34 cellular contexts compared by ENCODE assay signal in genomic region chr2:131426727-131427126, GRCh38. TPM values are rescaled to one million over a fixed set of nuclear protein-coding genes. Genes with fewer than 3 reads are reported as not detected.
DNase-seq lines count a peak whose midpoint lies in the region; ATAC-seq and TF ChIP-seq lines count a peak whose summit lies in the region.
"Had no signal": no experiment of that assay in that cellular context is flagged by ENCODE, and none has a peak within 500 bp of the region (broad histone marks: within the 10 kb centered on the region; RNA-seq: fewer than 3 reads in every experiment).

No MANE protein-coding gene starts in this region.

- peak in 1 of 2 donors; percentile 63 for ATAC-seq in natural killer cell treated with Interleukin-12 subunit alpha and Interleukin-12 subunit beta and Interleukin-15 and Interleukin-18, amount 100 ng/mL, for 72 hours
- no peak for ATAC-seq in natural killer cell
- peak; percentile 75 for ATAC-seq in HG03095 (IDR thresholded peaks at IDR 0.05; ENCODE audit: unreplicated experiment)
- no peak for ATAC-seq in sciatic nerve
- ATAC-seq: HCT116, left colon, mucosa of descending colon, pancreas, PC-3 had no signal

- peaks cover 46 to 89% of the 10 kb centered on the region in 2 donors for H3K27me3 Mint-ChIP-seq in natural killer cell treated with Interleukin-12 subunit alpha and Interleukin-12 subunit beta and Interleukin-15 and Interleukin-18, amount 100 ng/mL, for 72 hours
- H3K27me3 Mint-ChIP-seq in natural killer cell (ENCODE audit: low read depth in 2 of 2) = peaks cover 41 to 91% of the 10 kb centered on the region in 2 donors
- peaks cover 68% of the 10 kb centered on the region for H3K27me3 Mint-ChIP-seq in activated T-helper 1 cell treated with anti-CD3 and anti-CD28 coated beads, Interleukin-12 subunit alpha, Interleukin-12 subunit beta, Interleukin-2, Interleukin-4 antibody, amounts not matched to agents 30 ng/mL and 10 ng/mL and 1 ng/mL, durations not matched to agents 14 hours and 24 hours and 36 hours (ENCODE audit: insufficient read depth)

- in situ Hi-C loops in G401 (cut with HindIII; ENCODE audit: low sequenced_read_pairs) = no loop called here

- peaks cover 0 to 4% of the 10 kb centered on the region in 2 donors for H3K4me1 Mint-ChIP-seq in natural killer cell treated with Interleukin-12 subunit alpha and Interleukin-12 subunit beta and Interleukin-15 and Interleukin-18, amount 100 ng/mL, for 72 hours (ENCODE audit: low read depth in 2 of 2)
- no peaks in the 10 kb centered on the region for H3K4me1 Mint-ChIP-seq in natural killer cell
- peaks cover 5% of the 10 kb centered on the region for H3K4me1 Mint-ChIP-seq in activated T-helper 1 cell treated with anti-CD3 and anti-CD28 coated beads, Interleukin-12 subunit alpha, Interleukin-12 subunit beta, Interleukin-2, Interleukin-4 antibody, amounts not matched to agents 30 ng/mL and 10 ng/mL and 1 ng/mL, durations not matched to agents 14 hours and 24 hours and 36 hours (ENCODE audit: low read depth)
- H3K4me1 Mint-ChIP-seq: nephron progenitor cell had no signal

- no peak overlapping the region for H3K27ac Mint-ChIP-seq in natural killer cell treated with Interleukin-12 subunit alpha and Interleukin-12 subunit beta and Interleukin-15 and Interleukin-18, amount 100 ng/mL, for 72 hours
- no peak overlapping the region for H3K27ac Mint-ChIP-seq in natural killer cell
- no peak overlapping the region for H3K27ac Mint-ChIP-seq in activated T-helper 1 cell treated with anti-CD3 and anti-CD28 coated beads, Interleukin-12 subunit alpha, Interleukin-12 subunit beta, Interleukin-2, Interleukin-4 antibody, amounts not matched to agents 30 ng/mL and 10 ng/mL and 1 ng/mL, durations not matched to agents 14 hours and 24 hours and 36 hours
- H3K27ac Mint-ChIP-seq: activated naive CD4-positive, alpha-beta T cell treated with anti-CD3 and anti-CD28 coated beads for 36 hours; activated T-cell treated with anti-CD3 and anti-CD28 coated beads, Interleukin-2, amount 50 U/mL, for 24 hours; endodermal cell; immature natural killer cell; nephron progenitor cell had no signal

- intact Hi-C loops in natural killer cell (cut with micrococcal nuclease) = no loop called here
- intact Hi-C loops in activated T-helper 1 cell treated with anti-CD3 and anti-CD28 coated beads, Interleukin-12 subunit alpha, Interleukin-12 subunit beta, Interleukin-2, Interleukin-4 antibody, amounts not matched to agents 30 ng/mL and 10 ng/mL and 1 ng/mL, durations not matched to agents 14 hours and 24 hours and 36 hours (cut with micrococcal nuclease) = loop anchor here (1.0 to 5.0 kb wide), 2 partner anchors 13 to 66 kb away; partner anchors contain the start of gene MZT2A
- intact Hi-C loops in sciatic nerve (cut with DNase I) = no loop called here

- H3K36me3 Mint-ChIP-seq in natural killer cell treated with Interleukin-12 subunit alpha and Interleukin-12 subunit beta and Interleukin-15 and Interleukin-18, amount 100 ng/mL, for 72 hours = no peaks in the 10 kb centered on the region
- H3K36me3 Mint-ChIP-seq in natural killer cell = no peaks in the 10 kb centered on the region
- H3K36me3 Mint-ChIP-seq in activated T-helper 1 cell treated with anti-CD3 and anti-CD28 coated beads, Interleukin-12 subunit alpha, Interleukin-12 subunit beta, Interleukin-2, Interleukin-4 antibody, amounts not matched to agents 30 ng/mL and 10 ng/mL and 1 ng/mL, durations not matched to agents 14 hours and 24 hours and 36 hours (ENCODE audit: low read depth) = peaks cover 2% of the 10 kb centered on the region

- no peaks in the 10 kb centered on the region for H3K9me3 Mint-ChIP-seq in natural killer cell treated with Interleukin-12 subunit alpha and Interleukin-12 subunit beta and Interleukin-15 and Interleukin-18, amount 100 ng/mL, for 72 hours
- no peaks in the 10 kb centered on the region for H3K9me3 Mint-ChIP-seq in natural killer cell
- no peaks in the 10 kb centered on the region for H3K9me3 Mint-ChIP-seq in activated T-helper 1 cell treated with anti-CD3 and anti-CD28 coated beads, Interleukin-12 subunit alpha, Interleukin-12 subunit beta, Interleukin-2, Interleukin-4 antibody, amounts not matched to agents 30 ng/mL and 10 ng/mL and 1 ng/mL, durations not matched to agents 14 hours and 24 hours and 36 hours
- H3K9me3 Mint-ChIP-seq: activated naive CD4-positive, alpha-beta T cell treated with anti-CD3 and anti-CD28 coated beads for 36 hours; activated T-cell treated with anti-CD3 and anti-CD28 coated beads, Interleukin-2, amount 50 U/mL, for 24 hours; immature natural killer cell had no signal

- no peak for TF ChIP-seq CTCF in natural killer cell (IDR thresholded peaks at IDR 0.05)

- DNase-seq in natural killer cell treated with Interleukin-12 subunit alpha and Interleukin-12 subunit beta and Interleukin-15 and Interleukin-18, amount 100 ng/mL, for 72 hours (ENCODE audit: low spot score) = no peak
- no peak for DNase-seq in natural killer cell
- DNase-seq in activated T-helper 1 cell treated with anti-CD3 and anti-CD28 coated beads, Interleukin-12 subunit alpha, Interleukin-12 subunit beta, Interleukin-2, Interleukin-4 antibody, amounts not matched to agents 30 ng/mL and 10 ng/mL and 1 ng/mL, durations not matched to agents 14 hours and 24 hours and 36 hours (ENCODE audit: low spot score) = no peak
- DNase-seq in sciatic nerve (ENCODE audit: low spot score) = no peak
- no peak for DNase-seq in HuH-7 (ENCODE audit: low spot score)
- no peak for DNase-seq in G401 (ENCODE audit: low spot score)
- DNase-seq: activated naive CD4-positive, alpha-beta T cell treated with anti-CD3 and anti-CD28 coated beads for 36 hours; activated T-cell treated with anti-CD3 and anti-CD28 coated beads, Interleukin-2, amount 50 U/mL, for 24 hours; amygdala; BE2C; brain microvascular endothelial cell; cerebellar nuclear complex; dermis blood vessel endothelial cell; endodermal cell; immature natural killer cell; Karpas-422; left colon; mucosa of descending colon; NCI-H1436; NCI-H226; NCI-H526 treated with DMSO at 0.1 percent for 48 hours; nephron progenitor cell; pancreas; PC-3; retina; SK-N-SH; stomach; tibial artery had no signal

- peak overlapping the region; percentile 10 for H3K4me3 Mint-ChIP-seq in natural killer cell treated with Interleukin-12 subunit alpha and Interleukin-12 subunit beta and Interleukin-15 and Interleukin-18, amount 100 ng/mL, for 72 hours
- H3K4me3 Mint-ChIP-seq in natural killer cell = no peak overlapping the region
- H3K4me3 Mint-ChIP-seq in activated T-helper 1 cell treated with anti-CD3 and anti-CD28 coated beads, Interleukin-12 subunit alpha, Interleukin-12 subunit beta, Interleukin-2, Interleukin-4 antibody, amounts not matched to agents 30 ng/mL and 10 ng/mL and 1 ng/mL, durations not matched to agents 14 hours and 24 hours and 36 hours = peak overlapping the region; percentile 31
- H3K4me3 Mint-ChIP-seq: activated naive CD4-positive, alpha-beta T cell treated with anti-CD3 and anti-CD28 coated beads for 36 hours; activated T-cell treated with anti-CD3 and anti-CD28 coated beads, Interleukin-2, amount 50 U/mL, for 24 hours had no signal

RNA-seq across cellular contexts. Expression of gene TUBA3D, which starts 49.2 kb away (rescaled TPM):
- total RNA-seq in natural killer cell treated with Interleukin-12 subunit alpha and Interleukin-12 subunit beta and Interleukin-15 and Interleukin-18, amount 100 ng/mL, for 72 hours = not detected
- total RNA-seq in natural killer cell (not detected), sciatic nerve (not detected)
- total RNA-seq in activated T-helper 1 cell treated with anti-CD3 and anti-CD28 coated beads, Interleukin-12 subunit alpha, Interleukin-12 subunit beta, Interleukin-2, Interleukin-4 antibody, amounts not matched to agents 30 ng/mL and 10 ng/mL and 1 ng/mL, durations not matched to agents 14 hours and 24 hours and 36 hours = not detected in 2 replicates
- not detected in 2 replicates for total RNA-seq in G401 (2014; rRNA removed; shearing (Covaris generic))
- total RNA-seq: activated CD8-positive, alpha-beta memory T cell treated with anti-CD3 and anti-CD28 coated beads for 36 hours; activated naive CD4-positive, alpha-beta T cell treated with anti-CD3 and anti-CD28 coated beads for 36 hours; dermis blood vessel endothelial cell; endodermal cell; left colon; lung microvascular endothelial cell; mucosa of descending colon; pancreas; PC-3; smooth muscle cell; stomach; T-helper 1 cell treated with Interleukin-12 subunit alpha and Interleukin-12 subunit beta and Interleukin-4 antibody, amounts not matched to agents 30 ng/mL and 1 ng/mL, for 36 hours had no signal
